ENCODE assay signal across 8 cellular contexts in genomic region chr3:136251511-136251910, GRCh38. TPM values are rescaled to one million over a fixed set of nuclear protein-coding genes. Genes with fewer than 3 reads are reported as not detected.
A peak's percentile ranks its signal among the peaks of the same experiment; 100 is the strongest.
DNase-seq lines count a peak whose midpoint lies in the region; ATAC-seq, FAIRE-seq and TF ChIP-seq lines count a peak whose summit lies in the region.

No MANE protein-coding gene starts in this region.

- no peaks in the 10 kb centered on the region for H3K9me3 ChIP-seq in A549
- no peaks in the 10 kb centered on the region for H3K9me3 ChIP-seq in iPS-20b (ENCODE audit: insufficient read depth, low read depth, low read length)

- WGBS in A549 (ENCODE audit: missing lambda C conversion rate): 66% methylated on average over 3 of the region's 3 CpGs

- TF ChIP-seq RAD21 in A549 (conservative IDR thresholded peaks at IDR 0.05 in 1 of 2, IDR thresholded peaks at IDR 0.05 in 1 of 2): no peak

- no peak for ATAC-seq in A549
- peak; percentile 19 for ATAC-seq in GM18870 (IDR thresholded peaks at IDR 0.05; ENCODE audit: unreplicated experiment)
- ATAC-seq in HG02852 (IDR thresholded peaks at IDR 0.05; ENCODE audit: unreplicated experiment): no peak

- no peak overlapping the region; the same call in 2 of the 3 replicates for H3K4me3 ChIP-seq in A549
- H3K4me3 ChIP-seq in iPS-20b (ENCODE audit: low read length): peak overlapping the region; percentile 82

- H3K27ac ChIP-seq in A549 (peak overlapping the region in 1 of 2 experiments; percentile 96; a peak in 3 of 6 replicates), VCaP (peak overlapping the region; percentile 88), iPS-20b (ENCODE audit: low read length) (no peak overlapping the region)

- POLR2A ChIA-PET in A549 (lab: Yijun Ruan, JAX): interaction anchor here (0.9 to 1.2 kb wide), 2 partner anchors 55 to 56 kb away, joined by 3 to 10 read pairs; partner anchors contain the start of gene MSL2

- no peak for TF ChIP-seq POLR2A in A549 (IDR thresholded peaks at IDR 0.05; ENCODE audit: low read length)

- TF ChIP-seq EP300 in A549 (IDR thresholded peaks at IDR 0.05): no peak

- FAIRE-seq in A549 (lab: Jason Lieb, UNC): no peak
- FAIRE-seq in RCC 7860 (lab: Jason Lieb, UNC): no peak

- CTCF ChIA-PET in A549 (lab: Yijun Ruan, JAX): interaction anchor here (1.3 to 1.8 kb wide), 3 partner anchors 15 to 501 kb away, joined by 3 to 6 read pairs (median 3); partner anchors contain the start of gene STAG1

- H3K4me1 ChIP-seq in A549: peaks cover 8% of the 10 kb centered on the region; the same call in 1 of the 3 replicates
- peaks cover 12% of the 10 kb centered on the region; the same call in 1 of the 2 replicates for H3K4me1 ChIP-seq in iPS-20b (ENCODE audit: insufficient read depth, low read length)

- peak overlapping the region; percentile 97 for H3K4me2 ChIP-seq in A549

- peaks cover 11% of the 10 kb centered on the region; the same call in 1 of the 2 replicates for H3K36me3 ChIP-seq in iPS-20b (ENCODE audit: insufficient read depth, low read depth, low read length)

- no peaks in the 10 kb centered on the region for H3K27me3 ChIP-seq in iPS-20b (ENCODE audit: insufficient read depth, low read length)

- peak overlapping the region; percentile 88; the same call in 1 of the 2 replicates for H3K9ac ChIP-seq in iPS-20b (ENCODE audit: low read depth, low read length)

- TF ChIP-seq CTCF in A549 (IDR thresholded peaks at IDR 0.05) (no peak), VCaP (conservative IDR thresholded peaks at IDR 0.05) (no peak)

- DNase-seq in A549 (ENCODE audit: low read depth in 1 of 2, low spot score in 1 of 2) (no peak), GM19238 (ENCODE audit: insufficient read length, low spot score) (no peak), RCC 7860 (ENCODE audit: low spot score) (no peak), mucosa of gallbladder (ENCODE audit: low spot score) (no peak)

TF ChIP-seq in A549, 52 proteins besides CTCF, POLR2A, EP300 and RAD21:
- TF ChIP-seq ESRRA (IDR thresholded peaks at IDR 0.05; ENCODE audit: borderline replicate concordance, low read length): no peak
- no peak for TF ChIP-seq CBX2 (IDR thresholded peaks at IDR 0.05; ENCODE audit: borderline replicate concordance, low read depth)
- TF ChIP-seq JUN (IDR thresholded peaks at IDR 0.05): no peak
- no peak for TF ChIP-seq ZFP36 (IDR thresholded peaks at IDR 0.05; ENCODE audit: borderline replicate concordance, partially characterized antibody)
- no peak for TF ChIP-seq RFX5 (IDR thresholded peaks at IDR 0.05)
- TF ChIP-seq HDAC2 (IDR thresholded peaks at IDR 0.05): no peak
- TF ChIP-seq CHD4 (IDR thresholded peaks at IDR 0.05; ENCODE audit: borderline replicate concordance): no peak
- no peak for TF ChIP-seq ZC3H11A (IDR thresholded peaks at IDR 0.05)
- no peak for TF ChIP-seq BHLHE40 (IDR thresholded peaks at IDR 0.05; ENCODE audit: low read depth, low read length)
- no peak for TF ChIP-seq KDM1A (IDR thresholded peaks at IDR 0.05; ENCODE audit: low read depth)
- TF ChIP-seq SMC3 (IDR thresholded peaks at IDR 0.05): no peak
- no peak for TF ChIP-seq EHF (CRISPR knock-in tag; IDR thresholded peaks at IDR 0.05)
- TF ChIP-seq, protein P1, sequence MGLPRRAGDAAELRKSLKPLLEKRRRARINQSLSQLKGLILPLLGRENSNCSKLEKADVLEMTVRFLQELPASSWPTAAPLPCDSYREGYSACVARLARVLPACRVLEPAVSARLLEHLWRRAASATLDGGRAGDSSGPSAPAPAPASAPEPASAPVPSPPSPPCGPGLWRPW (IDR thresholded peaks at IDR 0.05): no peak
- TF ChIP-seq NFE2L2 (conservative IDR thresholded peaks at IDR 0.05; ENCODE audit: low read length): no peak
- TF ChIP-seq TP53 (CRISPR knock-in tag; IDR thresholded peaks at IDR 0.05): no peak
- no peak for TF ChIP-seq FOSL2 (IDR thresholded peaks at IDR 0.05)
- no peak for TF ChIP-seq FOSL2 (CRISPR knock-in tag; IDR thresholded peaks at IDR 0.05)
- no peak for TF ChIP-seq MAX (IDR thresholded peaks at IDR 0.05)

RNA-seq across cellular contexts. Expression of gene PCCB, which starts 1.4 kb away (rescaled TPM):
- 65.5 and 69.7 TPM in 2 replicates for polyA plus RNA-seq in A549 (2011; rRNA removed)
- polyA plus RNA-seq in A549 (2012; cell fraction: cytosol; rRNA removed): 39.6 and 47.4 TPM in 2 replicates
- polyA plus RNA-seq in A549 (2012; cell fraction: nucleus; rRNA removed): 35.6 and 41.8 TPM in 2 replicates
- 31.7 to 34.9 TPM (median 32.7 TPM) in 3 replicates for polyA plus RNA-seq in A549 (2017; fragmentation: RNase III; extraction: RNeasy Plus Mini Kit Qiagen cat#74134 plus additional on column Dnase treatment)
- 56.7 and 60.9 TPM in 2 replicates for polyA minus RNA-seq in A549 (2011; rRNA and poly(A)+ RNA removed)
- 46.5 TPM for total RNA-seq in mucosa of gallbladder

RNA-seq across cellular contexts. Expression of gene MSL2, which starts 55.4 kb away (rescaled TPM):
- polyA plus RNA-seq in A549 (2011; rRNA removed) (8.4 and 9.9 TPM in 2 replicates), A549 (2017; fragmentation: RNase III; extraction: RNeasy Plus Mini Kit Qiagen cat#74134 plus additional on column Dnase treatment) (9.4 to 10.2 TPM (median 10.1 TPM) in 3 replicates)
- polyA plus RNA-seq in A549 (2012; cell fraction: cytosol; rRNA removed): 1.8 and 1.9 TPM in 2 replicates
- polyA plus RNA-seq in A549 (2012; cell fraction: nucleus; rRNA removed): 1.4 and 2.5 TPM in 2 replicates
- polyA minus RNA-seq in A549 (2011; rRNA and poly(A)+ RNA removed): 8.6 and 8.7 TPM in 2 replicates
- total RNA-seq in mucosa of gallbladder: 29.7 TPM
